11 cellular contexts compared by ENCODE assay signal in genomic region chr11:59136556-59136955, GRCh38. TPM values are rescaled to one million over a fixed set of nuclear protein-coding genes. Genes with fewer than 3 reads are reported as not detected.
"Had no signal": no experiment of that assay in that cellular context is flagged by ENCODE, and none has a peak within 500 bp of the region (broad histone marks: within the 10 kb centered on the region; RNA-seq: fewer than 3 reads in every experiment).

No MANE protein-coding gene starts in this region.

RNA-seq across cellular contexts. Expression of gene FAM111B, which starts 29.5 kb away (rescaled TPM):
- total RNA-seq: cardiac septum had no signal
- polyA plus RNA-seq: naive thymus-derived CD8-positive, alpha-beta T cell had no signal

RNA-seq across cellular contexts. Expression of gene GLYATL1B, which starts 50.4 kb away (rescaled TPM):
- total RNA-seq: activated CD4-positive, alpha-beta memory T cell treated with anti-CD3 and anti-CD28 coated beads, Interleukin-2, amount 10 ng/mL, durations not matched to agents 7 days and 5 days; activated CD8-positive, alpha-beta memory T cell treated with anti-CD3 and anti-CD28 coated beads, Interleukin-2, amount 10 ng/mL, durations not matched to agents 7 days and 5 days; body of pancreas; cardiac septum; dermis blood vessel endothelial cell; glomerular endothelial cell; liver; mesenteric fat pad; naive thymus-derived CD8-positive, alpha-beta T cell; tibial nerve; uterus had no signal
- polyA plus RNA-seq: liver; naive thymus-derived CD8-positive, alpha-beta T cell had no signal
